Comparison of ENCODE assay signal across 12 cellular contexts in the genomic region with DNA sequence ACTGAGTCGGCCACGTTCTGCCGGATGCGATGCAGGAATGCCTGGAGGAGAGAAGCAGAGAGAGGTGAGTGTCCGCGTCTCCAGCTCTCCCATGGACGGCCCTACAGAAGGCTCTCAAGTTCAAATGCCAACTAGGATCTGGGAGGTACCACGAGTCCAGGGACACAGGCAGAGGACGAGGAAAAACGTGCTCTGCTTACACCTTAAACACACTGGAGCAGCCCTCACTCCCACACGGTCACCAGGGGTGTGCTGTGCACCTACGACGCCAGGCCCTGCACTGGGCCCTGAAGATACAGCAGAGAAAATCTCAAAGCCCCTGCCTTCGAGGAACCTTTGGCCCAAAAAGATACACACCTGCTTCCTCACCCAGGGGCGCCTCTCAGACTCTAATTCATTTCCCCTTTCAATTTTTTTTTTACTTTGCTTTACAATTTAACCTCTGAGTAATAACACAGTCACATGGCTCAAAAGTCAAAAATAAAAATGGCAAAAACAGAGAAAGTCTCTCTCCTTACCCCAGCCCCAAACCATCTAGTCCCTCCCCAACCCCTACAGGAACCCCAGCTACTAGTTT.
DNase-seq lines count a peak whose midpoint lies in the region; ATAC-seq and TF ChIP-seq lines count a peak whose summit lies in the region.
"Had no signal": no experiment of that assay in that cellular context is flagged by ENCODE, and none has a peak within 500 bp of the region (broad histone marks: within the 10 kb centered on the region; RNA-seq: fewer than 3 reads in every experiment).

No MANE protein-coding gene starts in this region.

- peak overlapping the region in 16 of 59 donors; percentile 0 to 36 (median 20) for H3K4me3 ChIP-seq in dorsolateral prefrontal cortex
- H3K4me3 ChIP-seq in mesenchymal stem cell (ENCODE audit: insufficient read depth in 1 of 2, low read depth in 1 of 2, low read length in 2 of 2), result no peak overlapping the region

- no peak overlapping the region for H3K9ac ChIP-seq in mesenchymal stem cell (ENCODE audit: low read length)

- peaks cover 3% of the 10 kb centered on the region for H3K27me3 Mint-ChIP-seq in activated naive CD4-positive, alpha-beta T cell treated with anti-CD3 and anti-CD28 coated beads, Interleukin-2, amount 10 ng/mL, durations not matched to agents 7 days and 5 days
- no peaks in the 10 kb centered on the region for H3K27me3 Mint-ChIP-seq in T-helper 17 cell
- no peaks in the 10 kb centered on the region for H3K27me3 Mint-ChIP-seq in stimulated activated memory B cell treated with anti-CD40 and anti-IgM and Interleukin-4, amounts not matched to agents 10 μg/mL and 1 μg/mL and 100 μg/mL, for 72 hours

- H3K27me3 ChIP-seq in dorsolateral prefrontal cortex (no peaks in the 10 kb centered on the region), mesenchymal stem cell (ENCODE audit: control insufficient read depth in 1 of 2, insufficient read depth in 1 of 2, low read length in 2 of 2) (peaks cover 0 to 33% of the 10 kb centered on the region in 2 experiments)

- intact Hi-C loops in dorsolateral prefrontal cortex (cut with DNase I), result loop anchor here (1.0 to 10.0 kb wide), 5 partner anchors 19 to 92 kb away; a partner anchor contains a TSS

- no peak overlapping the region for H2BK120ac ChIP-seq in mesenchymal stem cell (ENCODE audit: low read depth, low read length)

- H2BK15ac ChIP-seq in mesenchymal stem cell (ENCODE audit: low read depth, poor library complexity, severe bottlenecking), result no peak overlapping the region

- H2BK5ac ChIP-seq in mesenchymal stem cell (ENCODE audit: low read depth, low read length, poor library complexity, severe bottlenecking), result no peak overlapping the region

- peak overlapping the region; percentile 85 to 100 (median 95) for H3K27ac ChIP-seq in dorsolateral prefrontal cortex
- H3K27ac ChIP-seq in mesenchymal stem cell (ENCODE audit: low read length, poor library complexity, severe bottlenecking), result no peak overlapping the region

- 85% methylated on average over 15 of the region's 15 CpGs for WGBS in mesenchymal stem cell

- H4K91ac ChIP-seq in mesenchymal stem cell (ENCODE audit: low read length), result no peak overlapping the region

- CTCF ChIA-PET in activated naive CD4-positive, alpha-beta T cell treated with anti-CD3 and anti-CD28 coated beads, Interleukin-2, amount 10 ng/mL, durations not matched to agents 7 days and 5 days (lab: Charles Lee), result no interaction called here

- H4K8ac ChIP-seq in mesenchymal stem cell (ENCODE audit: low read length), result no peak overlapping the region

- ATAC-seq in T-helper 17 cell, result no peak
- peak; percentile 64 for ATAC-seq in stimulated activated memory B cell treated with anti-CD40 and anti-IgM and Interleukin-4, amounts not matched to agents 10 μg/mL and 1 μg/mL and 100 μg/mL, for 72 hours

- no peak overlapping the region for H2AFZ ChIP-seq in mesenchymal stem cell (ENCODE audit: low read depth, low read length)

- peaks cover 16% of the 10 kb centered on the region for H3K4me1 ChIP-seq in mesenchymal stem cell (ENCODE audit: control insufficient read depth, insufficient read depth, low read depth, low read length)

- no peak overlapping the region for H3K14ac ChIP-seq in mesenchymal stem cell (ENCODE audit: low read length in 2 of 2)

- no peak overlapping the region for H3K4ac ChIP-seq in mesenchymal stem cell (ENCODE audit: low read depth in 1 of 2, low read length in 2 of 2)

- H3K4me1 Mint-ChIP-seq in activated naive CD4-positive, alpha-beta T cell treated with anti-CD3 and anti-CD28 coated beads, Interleukin-2, amount 10 ng/mL, durations not matched to agents 7 days and 5 days, result peaks cover 57% of the 10 kb centered on the region
- peaks cover 62% of the 10 kb centered on the region for H3K4me1 Mint-ChIP-seq in T-helper 17 cell
- H3K4me1 Mint-ChIP-seq in stimulated activated memory B cell treated with anti-CD40 and anti-IgM and Interleukin-4, amounts not matched to agents 10 μg/mL and 1 μg/mL and 100 μg/mL, for 72 hours, result peaks cover 64% of the 10 kb centered on the region

- no peak overlapping the region for H3K4me3 Mint-ChIP-seq in activated naive CD4-positive, alpha-beta T cell treated with anti-CD3 and anti-CD28 coated beads, Interleukin-2, amount 10 ng/mL, durations not matched to agents 7 days and 5 days
- H3K4me3 Mint-ChIP-seq in T-helper 17 cell, result peak overlapping the region; percentile 31
- H3K4me3 Mint-ChIP-seq in stimulated activated memory B cell treated with anti-CD40 and anti-IgM and Interleukin-4, amounts not matched to agents 10 μg/mL and 1 μg/mL and 100 μg/mL, for 72 hours, result peak overlapping the region; percentile 43

- no peak overlapping the region for H2AK5ac ChIP-seq in mesenchymal stem cell (ENCODE audit: low read length, severe bottlenecking)

- H3K9me3 ChIP-seq in T-helper 17 cell (ENCODE audit: control insufficient read depth, low read length, poor library complexity, severe bottlenecking) (no peaks in the 10 kb centered on the region), mesenchymal stem cell (ENCODE audit: control insufficient read depth, low read length) (no peaks in the 10 kb centered on the region)

- no peak overlapping the region for H3K4me2 ChIP-seq in mesenchymal stem cell (ENCODE audit: low read length, poor library complexity, severe bottlenecking)

- H3K36me3 ChIP-seq in mesenchymal stem cell (ENCODE audit: control insufficient read depth in 1 of 2, insufficient read depth in 2 of 2, low read depth in 1 of 2, low read length in 2 of 2), result peaks cover 3 to 17% of the 10 kb centered on the region in 2 experiments

- no peak overlapping the region for H2BK12ac ChIP-seq in mesenchymal stem cell (ENCODE audit: low read length in 2 of 2)

- H3K9me3 Mint-ChIP-seq in activated naive CD4-positive, alpha-beta T cell treated with anti-CD3 and anti-CD28 coated beads, Interleukin-2, amount 10 ng/mL, durations not matched to agents 7 days and 5 days, result peaks cover 2% of the 10 kb centered on the region
- no peaks in the 10 kb centered on the region for H3K9me3 Mint-ChIP-seq in stimulated activated memory B cell treated with anti-CD40 and anti-IgM and Interleukin-4, amounts not matched to agents 10 μg/mL and 1 μg/mL and 100 μg/mL, for 72 hours

- no peak overlapping the region for H3K18ac ChIP-seq in mesenchymal stem cell (ENCODE audit: low read depth in 1 of 2, low read length in 2 of 2)

- peak in 1 of 56 donors; percentile 3 for TF ChIP-seq CTCF in dorsolateral prefrontal cortex (IDR thresholded peaks at IDR 0.05 in 54 of 56, conservative IDR thresholded peaks at IDR 0.05 in 2 of 56; ENCODE audit: low read depth in 1 of 56, partially characterized antibody in 56 of 56)

- no peak for DNase-seq in activated naive CD4-positive, alpha-beta T cell treated with anti-CD3 and anti-CD28 coated beads, Interleukin-2, amount 10 ng/mL, durations not matched to agents 7 days and 5 days
- no peak for DNase-seq in activated naive CD4-positive, alpha-beta T cell (lab: John Stamatoyannopoulos, UW)
- DNase-seq in T-helper 17 cell (no peak), dorsolateral prefrontal cortex (no peak), mesenchymal stem cell (no peak)
- no peak for DNase-seq in stimulated activated CD8-positive, alpha-beta memory T cell treated with anti-CD3 and anti-CD28 coated beads, Interleukin-4, amount 100 ng/mL, for 48 hours
- no peak for DNase-seq in effector CD8-positive, alpha-beta T cell (lab: John Stamatoyannopoulos, UW)
- DNase-seq: activated CD4-positive, alpha-beta T cell treated with anti-CD3 and anti-CD28 coated beads, Interleukin-2, amount 50 U/mL, for 4 hours; dermis blood vessel endothelial cell; DMS53; stimulated activated CD4-positive, alpha-beta T cell treated with anti-CD3 and anti-CD28 coated beads, Interleukin-2, amount 100 ng/mL, for 24 hours had no signal

- peaks cover 16% of the 10 kb centered on the region for H3K79me1 ChIP-seq in mesenchymal stem cell (replicated peaks; ENCODE audit: low read length, poor library complexity, severe bottlenecking)

- H3K23ac ChIP-seq in mesenchymal stem cell (ENCODE audit: low read length in 2 of 2), result no peak overlapping the region

- H3K36me3 Mint-ChIP-seq in activated naive CD4-positive, alpha-beta T cell treated with anti-CD3 and anti-CD28 coated beads, Interleukin-2, amount 10 ng/mL, durations not matched to agents 7 days and 5 days, result peaks cover 55% of the 10 kb centered on the region
- peaks cover 4% of the 10 kb centered on the region for H3K36me3 Mint-ChIP-seq in T-helper 17 cell (ENCODE audit: low read depth)
- H3K36me3 Mint-ChIP-seq in stimulated activated memory B cell treated with anti-CD40 and anti-IgM and Interleukin-4, amounts not matched to agents 10 μg/mL and 1 μg/mL and 100 μg/mL, for 72 hours, result peaks cover 36% of the 10 kb centered on the region

- H3K27ac Mint-ChIP-seq in activated naive CD4-positive, alpha-beta T cell treated with anti-CD3 and anti-CD28 coated beads, Interleukin-2, amount 10 ng/mL, durations not matched to agents 7 days and 5 days, result peak overlapping the region; percentile 82
- peak overlapping the region; percentile 97 for H3K27ac Mint-ChIP-seq in T-helper 17 cell
- peak overlapping the region; percentile 82 for H3K27ac Mint-ChIP-seq in stimulated activated memory B cell treated with anti-CD40 and anti-IgM and Interleukin-4, amounts not matched to agents 10 μg/mL and 1 μg/mL and 100 μg/mL, for 72 hours
